ENCODE assay signal across 11 cellular contexts in the genomic region with DNA sequence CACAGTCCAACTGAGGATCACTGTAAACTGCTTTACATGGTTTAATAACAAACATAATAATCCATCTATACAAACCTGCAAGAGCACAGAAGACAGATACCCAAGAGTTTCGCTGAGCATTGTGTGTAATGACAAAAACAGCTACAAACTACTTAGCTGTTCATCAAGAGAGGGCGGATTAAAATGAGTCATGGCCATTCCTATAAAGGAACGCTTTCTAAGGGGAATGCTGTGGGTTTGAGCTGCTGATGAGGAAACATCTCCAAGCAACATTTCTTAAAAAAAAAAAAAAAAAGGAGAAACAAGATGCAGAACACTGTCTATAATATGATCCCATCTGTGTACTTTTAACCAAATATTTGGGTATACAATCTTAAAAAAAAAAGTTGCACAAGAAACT. TPM values are rescaled to one million over a fixed set of nuclear protein-coding genes. Genes with fewer than 3 reads are reported as not detected.
DNase-seq lines count a peak whose midpoint lies in the region; ATAC-seq and TF ChIP-seq lines count a peak whose summit lies in the region.
"Had no signal": no experiment of that assay in that cellular context is flagged by ENCODE, and none has a peak within 500 bp of the region (broad histone marks: within the 10 kb centered on the region; RNA-seq: fewer than 3 reads in every experiment).

No MANE protein-coding gene starts in this region.

- POLR2A ChIA-PET in activated CD4-positive, alpha-beta memory T cell treated with anti-CD3 and anti-CD28 coated beads for 36 hours (lab: Charles Lee) = interaction anchor here (0.9 to 1.3 kb wide), 2 partner anchors 22 to 26 kb away, joined by 3 read pairs; no protein-coding TSS in a partner anchor
- POLR2A ChIA-PET in activated CD4-positive, alpha-beta memory T cell treated with anti-CD3 and anti-CD28 coated beads, Interleukin-2, amount 10 ng/mL, durations not matched to agents 7 days and 5 days (lab: Charles Lee) = no interaction called here
- POLR2A ChIA-PET in RWPE1 (lab: Yijun Ruan, JAX; ENCODE audit: low non-redundant PET) = interaction anchor here (0.7 kb wide), 1 partner anchor 15 kb away, joined by 3 read pairs; no protein-coding TSS in a partner anchor

- H3K9me3 ChIP-seq in spleen = no peaks in the 10 kb centered on the region
- H3K9me3 ChIP-seq in mucosa of descending colon = no peaks in the 10 kb centered on the region
- H3K9me3 ChIP-seq: A549, thoracic aorta had no signal

- H3K36me3 ChIP-seq in spleen (peaks cover 0 to 12% (median 0%) of the 10 kb centered on the region in 6 donors), mucosa of descending colon (ENCODE audit: low read depth) (no peaks in the 10 kb centered on the region)
- H3K36me3 ChIP-seq: thoracic aorta had no signal

- intact Hi-C loops in activated CD4-positive, alpha-beta memory T cell treated with anti-CD3 and anti-CD28 coated beads for 36 hours (cut with micrococcal nuclease) = loop anchor here (10.0 kb wide), 1 partner anchor 544 kb away; no protein-coding TSS in a partner anchor
- intact Hi-C loops in spleen (cut with DNase I; ENCODE audit: low total_unique reads) (no loop called here), mucosa of descending colon (cut with DNase I, micrococcal nuclease) (no loop called here)

- H3K27me3 Mint-ChIP-seq in activated CD4-positive, alpha-beta memory T cell treated with anti-CD3 and anti-CD28 coated beads for 36 hours = no peaks in the 10 kb centered on the region
- no peaks in the 10 kb centered on the region for H3K27me3 Mint-ChIP-seq in activated CD4-positive, alpha-beta memory T cell treated with anti-CD3 and anti-CD28 coated beads, Interleukin-2, amount 10 ng/mL, durations not matched to agents 7 days and 5 days

- no peak for DNase-seq in activated CD4-positive, alpha-beta memory T cell treated with anti-CD3 and anti-CD28 coated beads for 36 hours
- no peak for DNase-seq in activated CD4-positive, alpha-beta memory T cell treated with anti-CD3 and anti-CD28 coated beads, Interleukin-2, amount 10 ng/mL, durations not matched to agents 7 days and 5 days
- DNase-seq in RWPE1 (ENCODE audit: low spot score) (peak; percentile 76), fibroblast of mammary gland (ENCODE audit: low read depth) (peak; percentile 96), spleen (no peak), T-helper 2 cell (no peak), mucosa of descending colon (no peak)
- DNase-seq: NCI-H524 treated with DMSO at 0.1 percent for 48 hours had no signal

- CTCF ChIA-PET in activated CD4-positive, alpha-beta memory T cell treated with anti-CD3 and anti-CD28 coated beads for 36 hours (lab: Charles Lee) = interaction anchor here (2.4 kb wide), 1 partner anchor 15 kb away, joined by 7 read pairs; no protein-coding TSS in a partner anchor
- CTCF ChIA-PET in activated CD4-positive, alpha-beta memory T cell treated with anti-CD3 and anti-CD28 coated beads, Interleukin-2, amount 10 ng/mL, durations not matched to agents 7 days and 5 days (lab: Charles Lee) = interaction anchor here (0.9 kb wide), 1 partner anchor 8 kb away, joined by 4 read pairs; no protein-coding TSS in a partner anchor
- CTCF ChIA-PET in RWPE1 (lab: Yijun Ruan, JAX) = no interaction called here

- H3K27ac ChIP-seq in RWPE1 (no peak overlapping the region), spleen (peak overlapping the region in 5 of 8 donors; percentile 82 to 95 (median 90))
- H3K27ac ChIP-seq: A549, thoracic aorta had no signal

- H3K36me3 Mint-ChIP-seq in activated CD4-positive, alpha-beta memory T cell treated with anti-CD3 and anti-CD28 coated beads for 36 hours = peaks cover 18% of the 10 kb centered on the region
- H3K36me3 Mint-ChIP-seq in activated CD4-positive, alpha-beta memory T cell treated with anti-CD3 and anti-CD28 coated beads, Interleukin-2, amount 10 ng/mL, durations not matched to agents 7 days and 5 days (ENCODE audit: low read depth) = peaks cover 6% of the 10 kb centered on the region

- TF ChIP-seq CTCF in RWPE1 (conservative IDR thresholded peaks at IDR 0.05; ENCODE audit: low read depth) (no peak), fibroblast of mammary gland (conservative IDR thresholded peaks at IDR 0.05; ENCODE audit: control insufficient read depth, insufficient read depth, low read depth, low read length) (no peak), spleen (IDR thresholded peaks at IDR 0.05 in 8 of 11, conservative IDR thresholded peaks at IDR 0.05 in 3 of 11) (no peak), mucosa of descending colon (IDR thresholded peaks at IDR 0.05) (no peak)

- no peaks in the 10 kb centered on the region for H3K27me3 ChIP-seq in spleen (replicated peaks in 1 of 7)

- WGBS in spleen, 5 donors = 61 to 83% (median 67%) methylated on average over 3 of the region's 3 CpGs

- H3K4me3 Mint-ChIP-seq in activated CD4-positive, alpha-beta memory T cell treated with anti-CD3 and anti-CD28 coated beads for 36 hours = no peak overlapping the region
- H3K4me3 Mint-ChIP-seq in activated CD4-positive, alpha-beta memory T cell treated with anti-CD3 and anti-CD28 coated beads, Interleukin-2, amount 10 ng/mL, durations not matched to agents 7 days and 5 days = no peak overlapping the region

- no peak for TF ChIP-seq POLR2A in spleen (IDR thresholded peaks at IDR 0.05)

- peak overlapping the region; percentile 57 for H3K27ac Mint-ChIP-seq in activated CD4-positive, alpha-beta memory T cell treated with anti-CD3 and anti-CD28 coated beads for 36 hours
- H3K27ac Mint-ChIP-seq in activated CD4-positive, alpha-beta memory T cell treated with anti-CD3 and anti-CD28 coated beads, Interleukin-2, amount 10 ng/mL, durations not matched to agents 7 days and 5 days = no peak overlapping the region

- peaks cover 31 to 82% (median 56%) of the 10 kb centered on the region in 6 donors for H3K4me1 ChIP-seq in spleen
- H3K4me1 ChIP-seq in mucosa of descending colon (ENCODE audit: low read depth) = peaks cover 16% of the 10 kb centered on the region

- H3K9me3 Mint-ChIP-seq in activated CD4-positive, alpha-beta memory T cell treated with anti-CD3 and anti-CD28 coated beads for 36 hours = no peaks in the 10 kb centered on the region
- no peaks in the 10 kb centered on the region for H3K9me3 Mint-ChIP-seq in activated CD4-positive, alpha-beta memory T cell treated with anti-CD3 and anti-CD28 coated beads, Interleukin-2, amount 10 ng/mL, durations not matched to agents 7 days and 5 days

- H3K4me1 Mint-ChIP-seq in activated CD4-positive, alpha-beta memory T cell treated with anti-CD3 and anti-CD28 coated beads for 36 hours (ENCODE audit: low read depth) = peaks cover 73% of the 10 kb centered on the region
- peaks cover 57% of the 10 kb centered on the region for H3K4me1 Mint-ChIP-seq in activated CD4-positive, alpha-beta memory T cell treated with anti-CD3 and anti-CD28 coated beads, Interleukin-2, amount 10 ng/mL, durations not matched to agents 7 days and 5 days

- H3K4me3 ChIP-seq in fibroblast of mammary gland (ENCODE audit: control insufficient read depth, low read depth, low read length) (no peak overlapping the region), spleen (peak overlapping the region in 1 of 8 donors; percentile 56), mucosa of descending colon (no peak overlapping the region)
- H3K4me3 ChIP-seq: A549, thoracic aorta had no signal

- ATAC-seq in GM19351 (IDR thresholded peaks at IDR 0.05; ENCODE audit: unreplicated experiment) (no peak), mucosa of descending colon (no peak)
- ATAC-seq: A549 had no signal

RNA-seq across cellular contexts. Expression of a gene that starts 33.8 kb away (rescaled TPM):
- total RNA-seq in activated CD4-positive, alpha-beta memory T cell treated with anti-CD3 and anti-CD28 coated beads for 36 hours = 10 to 100 TPM; 64.9 to 67.2 TPM
- total RNA-seq in activated CD4-positive, alpha-beta memory T cell treated with anti-CD3 and anti-CD28 coated beads, Interleukin-2, amount 10 ng/mL, durations not matched to agents 7 days and 5 days = 10 to 100 TPM; 51.4 to 52.7 TPM
- total RNA-seq in spleen = 100 to 1,000 TPM; 130 to 168 (median 148) TPM
- polyA plus RNA-seq in spleen = 100 to 1,000 TPM in 1 of 3 donors, 10 to 100 TPM in 2; 60.3 to 101 (median 65.3) TPM
- 10 to 100 TPM; 57.8 to 83.5 (median 75.2) TPM for total RNA-seq in mucosa of descending colon

Comparison
In these comparisons a context has a peak if more than half of its experiments do, and no peak if none do; other contexts are left out.
1. DNase-seq: peak in RWPE1 (single experiment) and fibroblast of mammary gland (single experiment); none in activated CD4-positive, alpha-beta memory T cell treated with anti-CD3 and anti-CD28 coated beads for 36 hours (single experiment), activated CD4-positive, alpha-beta memory T cell treated with anti-CD3 and anti-CD28 coated beads, Interleukin-2, amount 10 ng/mL, durations not matched to agents 7 days and 5 days (single experiment), spleen (single experiment), T-helper 2 cell (0 of 5) and mucosa of descending colon (0 of 3).